In genomic region chr2:44928660-44929471, GRCh38 we compare ENCODE assay signal across 3 cellular contexts.
A peak's percentile ranks its signal among the peaks of the same experiment; 100 is the strongest.
TF ChIP-seq lines count a peak whose summit lies in the region.

No MANE protein-coding gene starts in this region.

TF ChIP-seq in SK-N-SH, 30 proteins besides CTCF, POLR2A, EP300 and RAD21:
- no peak for TF ChIP-seq YY1 (IDR thresholded peaks at IDR 0.05; ENCODE audit: low read depth)
- TF ChIP-seq, protein P1, sequence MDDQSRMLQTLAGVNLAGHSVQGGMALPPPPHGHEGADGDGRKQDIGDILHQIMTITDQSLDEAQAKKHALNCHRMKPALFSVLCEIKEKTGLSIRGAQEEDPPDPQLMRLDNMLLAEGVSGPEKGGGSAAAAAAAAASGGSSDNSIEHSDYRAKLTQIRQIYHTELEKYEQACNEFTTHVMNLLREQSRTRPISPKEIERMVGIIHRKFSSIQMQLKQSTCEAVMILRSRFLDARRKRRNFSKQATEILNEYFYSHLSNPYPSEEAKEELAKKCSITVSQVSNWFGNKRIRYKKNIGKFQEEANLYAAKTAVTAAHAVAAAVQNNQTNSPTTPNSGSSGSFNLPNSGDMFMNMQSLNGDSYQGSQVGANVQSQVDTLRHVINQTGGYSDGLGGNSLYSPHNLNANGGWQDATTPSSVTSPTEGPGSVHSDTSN (IDR thresholded peaks at IDR 0.05): no peak
- TF ChIP-seq POLR2AphosphoS5 (IDR thresholded peaks at IDR 0.05; ENCODE audit: low read depth, low read length): no peak
- no peak for TF ChIP-seq TEAD4 (IDR thresholded peaks at IDR 0.05; ENCODE audit: borderline replicate concordance, insufficient read depth)
- no peak for TF ChIP-seq RXRA (IDR thresholded peaks at IDR 0.05; ENCODE audit: borderline replicate concordance, low read depth)
- no peak for TF ChIP-seq TAF1 (IDR thresholded peaks at IDR 0.05; ENCODE audit: borderline replicate concordance, low read depth, low read length)

TF ChIP-seq in SK-N-SH treated with all-trans-retinoic acid at 6 μM for 48 hours, 23 proteins besides CTCF, POLR2A, EP300 and RAD21:
- TF ChIP-seq RARB (CRISPR knock-in tag; IDR thresholded peaks at IDR 0.05): no peak
- TF ChIP-seq ZNF565 (CRISPR knock-in tag; conservative IDR thresholded peaks at IDR 0.05; ENCODE audit: low read depth): no peak
- no peak for TF ChIP-seq ARNTL (CRISPR knock-in tag; IDR thresholded peaks at IDR 0.05; ENCODE audit: borderline replicate concordance, low read depth)
- TF ChIP-seq BACH2 (CRISPR knock-in tag; IDR thresholded peaks at IDR 0.05; ENCODE audit: borderline replicate concordance): no peak
- TF ChIP-seq ZNF70 (CRISPR knock-in tag; IDR thresholded peaks at IDR 0.05): no peak

TF ChIP-seq in H1, 55 proteins besides CTCF, POLR2A, EP300 and RAD21:
- TF ChIP-seq EZH2 (IDR thresholded peaks at IDR 0.05; ENCODE audit: low read depth, low read length, severe bottlenecking): peak; percentile 99
- peak; percentile 20 for TF ChIP-seq ASH2L (IDR thresholded peaks at IDR 0.05; ENCODE audit: low read length)
- peak; percentile 54 for TF ChIP-seq KDM4A (IDR thresholded peaks at IDR 0.05; ENCODE audit: low read depth, low read length, severe bottlenecking)
- TF ChIP-seq BRCA1 (IDR thresholded peaks at IDR 0.05; ENCODE audit: low read depth, low read length): no peak
- TF ChIP-seq SP4 (IDR thresholded peaks at IDR 0.05; ENCODE audit: low read length): no peak
- TF ChIP-seq PHF8 (conservative IDR thresholded peaks at IDR 0.05; ENCODE audit: low read depth, low read length): 0 out of 2 replicates have a peak, but pooled peaks have one; percentile 38
- peak; percentile 98 for TF ChIP-seq SUZ12 (IDR thresholded peaks at IDR 0.05; ENCODE audit: low read length)
- TF ChIP-seq E2F6 (IDR thresholded peaks at IDR 0.05): peak; percentile 35; the same call in 1 of the 2 replicates
- peak; percentile 80 for TF ChIP-seq RNF2 (IDR thresholded peaks at IDR 0.05; ENCODE audit: borderline replicate concordance, low read depth, low read length, missing control alignments, poor library complexity, severe bottlenecking)
- TF ChIP-seq CREB1 (IDR thresholded peaks at IDR 0.05): no peak
- TF ChIP-seq NRF1 (IDR thresholded peaks at IDR 0.05; ENCODE audit: low read depth, low read length): no peak
- TF ChIP-seq FOSL1 (IDR thresholded peaks at IDR 0.05; ENCODE audit: insufficient read depth, low read depth, low read length): no peak
